Comparison of ENCODE assay signal across 8 cellular contexts in the genomic region with DNA sequence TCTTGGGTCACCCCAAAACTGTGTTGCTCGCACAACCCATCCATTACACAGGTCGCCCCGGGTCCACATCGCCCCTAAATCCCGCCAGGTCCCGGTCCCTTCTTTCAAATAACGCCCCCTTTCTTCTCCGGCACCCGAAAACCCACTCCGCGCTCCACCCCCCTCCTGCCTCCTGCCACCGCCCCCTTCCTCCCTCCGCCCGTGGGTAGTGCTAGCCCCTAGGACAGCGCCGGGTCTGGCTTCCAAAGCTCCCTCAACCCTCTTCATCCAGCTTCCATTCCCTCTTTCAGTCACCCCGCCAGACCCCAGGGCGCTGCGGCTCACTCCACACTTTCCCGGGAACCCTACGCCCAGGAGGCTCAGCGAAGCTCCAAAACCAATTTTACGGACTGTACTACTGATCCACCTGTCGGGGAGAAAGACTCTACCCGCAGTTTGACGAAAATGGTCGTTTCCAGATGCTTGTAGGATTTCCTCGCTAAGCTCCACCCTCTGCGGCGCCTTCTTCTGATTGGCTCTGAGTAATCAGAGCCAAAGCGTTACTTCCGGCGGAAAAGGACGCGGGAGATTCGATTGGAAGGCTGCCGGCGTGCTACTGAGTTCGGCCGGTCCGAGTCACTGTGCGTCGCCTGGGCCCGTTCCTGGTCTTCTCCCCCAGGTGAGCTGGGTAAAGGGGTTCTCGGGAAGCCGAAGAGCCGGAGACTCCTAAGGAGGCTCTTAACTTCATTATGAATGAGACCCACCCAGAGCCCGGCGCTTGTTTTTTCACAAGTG. TPM values are rescaled to one million over a fixed set of nuclear protein-coding genes. Genes with fewer than 3 reads are reported as not detected.
A peak's percentile ranks its signal among the peaks of the same experiment; 100 is the strongest.
DNase-seq lines count a peak whose midpoint lies in the region; ATAC-seq and TF ChIP-seq lines count a peak whose summit lies in the region.

A gene with protein sequence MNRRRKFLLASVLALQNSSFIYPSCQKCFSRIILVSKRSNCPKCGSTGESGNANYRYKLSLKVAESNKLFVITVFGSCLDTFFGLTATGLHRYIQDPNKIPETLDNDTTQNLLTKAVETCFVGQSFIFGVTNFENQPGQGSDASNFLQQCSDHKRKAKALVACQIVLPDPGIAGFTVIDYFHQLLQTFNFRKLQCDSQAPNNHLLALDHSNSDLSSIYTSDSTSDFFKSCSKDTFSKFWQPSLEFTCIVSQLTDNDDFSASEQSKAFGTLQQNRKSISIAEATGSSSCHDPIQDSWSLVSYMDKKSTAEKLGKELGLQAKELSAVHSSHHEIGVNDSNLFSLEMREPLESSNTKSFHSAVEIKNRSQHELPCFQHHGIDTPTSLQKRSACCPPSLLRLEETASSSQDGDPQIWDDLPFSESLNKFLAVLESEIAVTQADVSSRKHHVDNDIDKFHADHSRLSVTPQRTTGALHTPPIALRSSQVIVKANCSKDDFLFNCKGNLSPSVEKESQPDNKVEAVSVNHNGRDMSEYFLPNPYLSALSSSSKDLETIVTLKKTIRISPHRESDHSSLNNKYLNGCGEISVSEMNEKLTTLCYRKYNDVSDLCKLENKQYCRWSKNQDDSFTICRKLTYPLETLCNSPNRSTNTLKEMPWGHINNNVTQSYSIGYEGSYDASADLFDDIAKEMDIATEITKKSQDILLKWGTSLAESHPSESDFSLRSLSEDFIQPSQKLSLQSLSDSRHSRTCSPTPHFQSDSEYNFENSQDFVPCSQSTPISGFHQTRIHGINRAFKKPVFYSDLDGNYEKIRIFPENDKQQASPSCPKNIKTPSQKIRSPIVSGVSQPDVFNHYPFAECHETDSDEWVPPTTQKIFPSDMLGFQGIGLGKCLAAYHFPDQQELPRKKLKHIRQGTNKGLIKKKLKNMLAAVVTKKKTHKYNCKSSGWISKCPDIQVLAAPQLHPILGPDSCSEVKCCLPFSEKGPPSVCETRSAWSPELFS (plus strand): TSS at position 572 of the 774 bp plus-strand sequence. CDS start 13,003 bp downstream, outside the sequence.

- DNase-seq in NCI-H1436 treated with DMSO at 0.1 percent for 48 hours (lab: John Stamatoyannopoulos, UW) (peak; percentile 95), T-cell (peak; percentile 86 to 99 (median 94)), cardiac septum (ENCODE audit: low spot score) (peak; percentile 97), trophoblast cell (peak; percentile 98 to 100), type B pancreatic cell (ENCODE audit: extremely low spot score, unreplicated experiment) (peak; percentile 85)

- H3K27ac Mint-ChIP-seq in T-cell (peak within 1 kb of the TSS; percentile 98), type B pancreatic cell (peak within 1 kb of the TSS; percentile 98)

- H2BK12ac ChIP-seq in trophoblast cell (ENCODE audit: low read length): no peak within 1 kb of the TSS

- H4K91ac ChIP-seq in trophoblast cell (ENCODE audit: low read depth, low read length): no peak within 1 kb of the TSS

- POLR2A ChIA-PET in T-cell (lab: Charles Lee): interaction anchor here (0.5 to 3.2 kb wide), 25 partner anchors 9 to 1031 kb away, joined by 3 to 39 read pairs (median 4); partner anchors contain the start of genes CCDC90B (in 2 of the 2), PCF11 (in 2 of the 2) and ANKRD42 (in 1 of the 2)

- no peak within 1 kb of the TSS for H2AK5ac ChIP-seq in trophoblast cell (ENCODE audit: low read length)

- no peaks in the 10 kb centered on the region for H3K27me3 ChIP-seq in trophoblast cell (ENCODE audit: insufficient read depth, low read length)

- CTCF ChIA-PET in T-cell (lab: Charles Lee): interaction anchor here (0.6 to 4.3 kb wide), 19 partner anchors 9 to 392 kb away, joined by 3 to 42 read pairs (median 5); partner anchors contain the start of genes CCDC90B (in 1 of the 2) and PCF11 (in 1 of the 2)

- peak within 1 kb of the TSS; percentile 14 for H3K4ac ChIP-seq in trophoblast cell (ENCODE audit: low read depth, low read length)

- H3K23ac ChIP-seq in trophoblast cell (ENCODE audit: low read length): no peak within 1 kb of the TSS

- H4K8ac ChIP-seq in trophoblast cell (ENCODE audit: low read depth, low read length): peak within 1 kb of the TSS; percentile 63

- peaks cover 3% of the 10 kb centered on the region for H3K79me2 ChIP-seq in trophoblast cell (ENCODE audit: control insufficient read depth, insufficient read depth, low read length, poor library complexity)

- peaks cover 5% of the 10 kb centered on the region for H3K79me1 ChIP-seq in trophoblast cell (ENCODE audit: low read length)

- H3K9me3 Mint-ChIP-seq in T-cell (no peaks in the 10 kb centered on the region), type B pancreatic cell (no peaks in the 10 kb centered on the region)

- H3K36me3 Mint-ChIP-seq in T-cell (peaks cover 3% of the 10 kb centered on the region), type B pancreatic cell (no peaks in the 10 kb centered on the region)

- H3K4me1 Mint-ChIP-seq in T-cell (peaks cover 42 to 46% (median 44%) of the 10 kb centered on the region in 3 donors), type B pancreatic cell (ENCODE audit: unreplicated experiment) (peaks cover 31% of the 10 kb centered on the region)

- H3K27ac ChIP-seq in adipose tissue (ENCODE audit: low read depth, low read length) (peak within 1 kb of the TSS; percentile 79), trophoblast cell (ENCODE audit: low read depth, low read length) (peak within 1 kb of the TSS; percentile 18)

- no peak within 1 kb of the TSS for H3K18ac ChIP-seq in trophoblast cell (ENCODE audit: low read length)

- H3K36me3 ChIP-seq in trophoblast cell (ENCODE audit: control insufficient read depth in 1 of 2, insufficient read depth in 2 of 2, low read length in 2 of 2): no peaks in the 10 kb centered on the region

- peak within 1 kb of the TSS; percentile 19 for H2BK5ac ChIP-seq in trophoblast cell (ENCODE audit: low read depth, low read length, poor library complexity)

- peak within 1 kb of the TSS; percentile 70 for H3K9ac ChIP-seq in trophoblast cell (ENCODE audit: low read length)

- ATAC-seq in HG02798 (IDR thresholded peaks at IDR 0.05; ENCODE audit: poor library complexity, unreplicated experiment) (peak; percentile 79), T-cell (replicated peaks in 1 of 4) (peak; percentile 71 to 82 (median 75))

- H3K4me3 ChIP-seq in GM12875 (ENCODE audit: low read depth, low read length): peak within 1 kb of the TSS; percentile 71
- peak within 1 kb of the TSS; percentile 84 for H3K4me3 ChIP-seq in trophoblast cell (ENCODE audit: low read depth, low read length)

- no peak within 1 kb of the TSS for H3K14ac ChIP-seq in trophoblast cell (ENCODE audit: low read length)

- 0% methylated on average over 49 of the region's 49 CpGs for WGBS in adipose tissue, 3 donors
- no CpG with 5 or more reads among the region's 49 CpGs for WGBS in trophoblast cell (ENCODE audit: extremely low coverage, insufficient coverage, insufficient read length)

- intact Hi-C loops in cardiac septum (cut with DNase I): loop anchor here (2.0 to 5.0 kb wide), 5 partner anchors 31 to 385 kb away; partner anchors contain the start of genes ANKRD42, CCDC90B, PCF11 and RAB30

- H3K4me3 Mint-ChIP-seq in T-cell (peak within 1 kb of the TSS; percentile 88 to 99 (median 97)), type B pancreatic cell (peak within 1 kb of the TSS; percentile 99)

- H3K27me3 Mint-ChIP-seq in T-cell (no peaks in the 10 kb centered on the region), type B pancreatic cell (no peaks in the 10 kb centered on the region)

- no peak within 1 kb of the TSS for H2BK120ac ChIP-seq in trophoblast cell (ENCODE audit: insufficient read depth, low read length, poor library complexity)

- H2AFZ ChIP-seq in trophoblast cell (ENCODE audit: insufficient read depth, low read length, poor library complexity): peak within 1 kb of the TSS; percentile 67

- H3K9me3 ChIP-seq in trophoblast cell (ENCODE audit: insufficient read depth, low read depth, low read length): no peaks in the 10 kb centered on the region

- H3K4me1 ChIP-seq in trophoblast cell (ENCODE audit: control insufficient read depth in 1 of 2, insufficient read depth in 2 of 2, low read length in 2 of 2): peaks cover 6 to 9% of the 10 kb centered on the region in 2 experiments

- H3K4me2 ChIP-seq in trophoblast cell (ENCODE audit: low read length): peak within 1 kb of the TSS; percentile 92

- TF ChIP-seq CTCF in GM12875 (IDR thresholded peaks at IDR 0.05; ENCODE audit: borderline replicate concordance, insufficient read depth, low read depth, low read length): no peak
- no peak for TF ChIP-seq CTCF in type B pancreatic cell (conservative IDR thresholded peaks at IDR 0.05)

- H4K12ac ChIP-seq in trophoblast cell (ENCODE audit: low read depth, low read length): no peak within 1 kb of the TSS

RNA-seq across cellular contexts. Expression of the gene that starts here (rescaled TPM):
- total RNA-seq in T-cell (1 to 10 TPM in 3 of 5 donors, under 1 TPM in 2; 0.55 to 1.9 (median 1.3) TPM), cardiac septum (0.22 TPM), type B pancreatic cell (ENCODE audit: low replicate concordance) (4.4 and 7.6 TPM in 2 replicates)
- polyA plus RNA-seq in adipose tissue: under 1 TPM; 0.34 to 0.39 (median 0.37) TPM
- 8.8 and 9.1 TPM in 2 replicates for polyA plus RNA-seq in trophoblast cell (2013)

Comparison
In these comparisons a context has a peak if more than half of its experiments do, and no peak if none do; other contexts are left out.
1. Peak in every context shown above with its lines: DNase-seq, ATAC-seq, H3K4me3 ChIP-seq and H3K27ac ChIP-seq.
2. Peak in DNase-seq in cardiac septum; RNA of the gene not detected or under 1 TPM.